ENCODE assay signal across 8 cellular contexts in genomic region chr19:42176649-42176989, GRCh38. TPM values are rescaled to one million over a fixed set of nuclear protein-coding genes. Genes with fewer than 3 reads are reported as not detected.
DNase-seq lines count a peak whose midpoint lies in the region; ATAC-seq and TF ChIP-seq lines count a peak whose summit lies in the region.

No MANE protein-coding gene starts in this region.

- H3K9me3 ChIP-seq in BLaER1 treated with 17β-estradiol and CSF1 and Interleukin-3, amounts not matched to agents 10 nM and 100 nM (replicated peaks in 1 of 11), result no peaks in the 10 kb centered on the region
- H3K9me3 ChIP-seq in HUES64 (ENCODE audit: insufficient read depth, low read depth, low read length), result no peaks in the 10 kb centered on the region
- H3K9me3 ChIP-seq in body of pancreas, result no peaks in the 10 kb centered on the region
- no peaks in the 10 kb centered on the region for H3K9me3 ChIP-seq in transverse colon

- DNase-seq in body of pancreas (no peak), lower leg skin (ENCODE audit: low spot score in 2 of 2) (no peak), transverse colon (no peak), NCI-H2107 (lab: John Stamatoyannopoulos, UW) (no peak)

- TF ChIP-seq CTCF in body of pancreas (IDR thresholded peaks at IDR 0.05) (no peak), lower leg skin (IDR thresholded peaks at IDR 0.05) (no peak), transverse colon (IDR thresholded peaks at IDR 0.05) (no peak)

- no peak for TF ChIP-seq EP300 in transverse colon (IDR thresholded peaks at IDR 0.05; ENCODE audit: low read depth)

- ATAC-seq in body of pancreas (peak; percentile 62), HG02763 (IDR thresholded peaks at IDR 0.05; ENCODE audit: unreplicated experiment) (no peak), GM19351 (IDR thresholded peaks at IDR 0.05; ENCODE audit: unreplicated experiment) (no peak)

- H3K27ac ChIP-seq in BLaER1 treated with 17β-estradiol and CSF1 and Interleukin-3, amounts not matched to agents 10 nM and 100 nM, result no peak overlapping the region
- H3K27ac ChIP-seq in HUES64 (ENCODE audit: low read depth, low read length) (no peak overlapping the region), body of pancreas (no peak overlapping the region), transverse colon (peak overlapping the region in 1 of 4 donors; percentile 18)

- in situ Hi-C loops in transverse colon (cut with MboI; ENCODE audit: low pct_ligation_motif_present in 1 of 4, low pct_unique_long_range_greater_than_20kb in 1 of 4, low sequenced_read_pairs in 3 of 4), result no loop called here

- TF ChIP-seq POLR2A in body of pancreas (IDR thresholded peaks at IDR 0.05) (no peak), lower leg skin (IDR thresholded peaks at IDR 0.05) (no peak), transverse colon (IDR thresholded peaks at IDR 0.05) (no peak)

- H3K4me3 ChIP-seq in BLaER1 treated with 17β-estradiol and CSF1 and Interleukin-3, amounts not matched to agents 10 nM and 100 nM, result peak overlapping the region; percentile 38 to 66 (median 54); a peak in 17 of 20 replicates
- H3K4me3 ChIP-seq in HUES64 (ENCODE audit: low read length) (peak overlapping the region; percentile 47), body of pancreas (peak overlapping the region in 1 of 2 donors; percentile 18), lower leg skin (ENCODE audit: low read depth, poor library complexity, severe bottlenecking) (peak overlapping the region; percentile 30), transverse colon (peak overlapping the region; percentile 23 to 59 (median 41))

- H3K4me2 ChIP-seq in BLaER1 treated with 17β-estradiol and CSF1 and Interleukin-3, amounts not matched to agents 10 nM and 100 nM, result peak overlapping the region; percentile 65 to 89 (median 83)

- peaks cover 64 to 79% (median 75%) of the 10 kb centered on the region in 11 experiments for H3K27me3 ChIP-seq in BLaER1 treated with 17β-estradiol and CSF1 and Interleukin-3, amounts not matched to agents 10 nM and 100 nM
- peaks cover 79% of the 10 kb centered on the region for H3K27me3 ChIP-seq in HUES64 (ENCODE audit: insufficient read depth, low read length)
- H3K27me3 ChIP-seq in body of pancreas, result peaks cover 0 to 28% of the 10 kb centered on the region in 2 donors
- peaks cover 83% of the 10 kb centered on the region for H3K27me3 ChIP-seq in transverse colon

- peaks cover 0 to 37% (median 28%) of the 10 kb centered on the region in 11 experiments; a peak in 13 of 22 replicates for H4K20me1 ChIP-seq in BLaER1 treated with 17β-estradiol and CSF1 and Interleukin-3, amounts not matched to agents 10 nM and 100 nM

- under 1% methylated on average over 31 of the region's 31 CpGs for WGBS in HUES64
- WGBS in body of pancreas, 2 donors, result 0% methylated on average over 20 to 30 of the region's 31 CpGs
- WGBS in lower leg skin, 2 donors, result 0% methylated on average over 30 to 31 of the region's 31 CpGs
- WGBS in transverse colon (ENCODE audit: low coverage in 1 of 2), 2 donors, result 1% methylated on average over 31 of the region's 31 CpGs; no CpG with 5 or more reads in 1 of the 2 donors

- H3K9ac ChIP-seq in BLaER1 treated with 17β-estradiol and CSF1 and Interleukin-3, amounts not matched to agents 10 nM and 100 nM, result peak overlapping the region in 4 of 11 experiments; percentile 9 to 44 (median 24); a peak in 2 of 22 replicates
- no peak overlapping the region for H3K9ac ChIP-seq in HUES64 (ENCODE audit: low read depth, low read length)

- no peaks in the 10 kb centered on the region for H3K36me3 ChIP-seq in BLaER1 treated with 17β-estradiol and CSF1 and Interleukin-3, amounts not matched to agents 10 nM and 100 nM
- H3K36me3 ChIP-seq in HUES64 (ENCODE audit: insufficient read depth, low read length) (no peaks in the 10 kb centered on the region), body of pancreas (replicated peaks in 1 of 2; ENCODE audit: insufficient read depth in 1 of 2, low read depth in 2 of 2) (no peaks in the 10 kb centered on the region), transverse colon (no peaks in the 10 kb centered on the region)

- intact Hi-C loops in body of pancreas (cut with DNase I) (no loop called here), lower leg skin (cut with DNase I; ENCODE audit: low total_unique reads) (no loop called here), transverse colon (cut with DNase I; ENCODE audit: low total_unique reads) (loop anchor here (2.0 kb wide), 1 partner anchor 78 kb away; the partner anchor contains the start of gene ERF)

- H3K4me1 ChIP-seq in BLaER1 treated with 17β-estradiol and CSF1 and Interleukin-3, amounts not matched to agents 10 nM and 100 nM, result peaks cover 13 to 28% (median 15%) of the 10 kb centered on the region in 10 experiments
- peaks cover 6% of the 10 kb centered on the region; the same call in 1 of the 2 replicates for H3K4me1 ChIP-seq in HUES64 (ENCODE audit: insufficient read depth, low read length)
- peaks cover 13% of the 10 kb centered on the region for H3K4me1 ChIP-seq in body of pancreas
- H3K4me1 ChIP-seq in transverse colon, result peaks cover 6 to 19% (median 16%) of the 10 kb centered on the region in 4 donors

RNA-seq across cellular contexts. Expression of gene DEDD2, which starts 40.9 kb away (rescaled TPM):
- 25.7 TPM for polyA plus RNA-seq in HUES64 (2013, experiment 1 of 2)
- polyA plus RNA-seq in HUES64 (2013, experiment 2 of 2), result 25.2 TPM
- 10 to 100 TPM; 34.8 to 44.2 TPM for total RNA-seq in body of pancreas
- total RNA-seq in lower leg skin, result 100 to 1,000 TPM in 2 of 4 donors, 10 to 100 TPM in 2; 82.9 to 135 (median 93.5) TPM
- 10 to 100 TPM; 52.2 to 90.8 (median 63.0) TPM for total RNA-seq in transverse colon

RNA-seq across cellular contexts. Expression of gene ZNF526, which starts 43.5 kb away (rescaled TPM):
- 8.5 TPM for polyA plus RNA-seq in HUES64 (2013, experiment 1 of 2)
- polyA plus RNA-seq in HUES64 (2013, experiment 2 of 2), result 9.6 TPM
- total RNA-seq in body of pancreas (1 to 10 TPM; 4.9 to 6.0 TPM), lower leg skin (10 to 100 TPM in 1 of 4 donors, 1 to 10 TPM in 3; 6.9 to 10.7 (median 8.6) TPM), transverse colon (10 to 100 TPM in 1 of 4 donors, 1 to 10 TPM in 3; 6.4 to 19.5 (median 6.8) TPM)

RNA-seq across cellular contexts. Expression of gene POU2F2, which starts 44.4 kb away (rescaled TPM):
- polyA plus RNA-seq in HUES64 (2013, experiment 1 of 2), result 4.9 TPM
- polyA plus RNA-seq in HUES64 (2013, experiment 2 of 2), result 3.2 TPM
- 1 to 10 TPM in 1 of 2 donors, under 1 TPM in 1; under 0.01 to 1.6 TPM for total RNA-seq in body of pancreas
- 1 to 10 TPM in 2 of 4 donors, under 1 TPM in 2; 0.67 to 3.8 (median 1.0) TPM for total RNA-seq in lower leg skin
- total RNA-seq in transverse colon, result 1 to 10 TPM in 3 of 4 donors, under 1 TPM in 1; 0.96 to 7.1 (median 3.4) TPM
